In genomic region chr5:180618830-180619562, GRCh38 we compare ENCODE assay signal across 8 cellular contexts. TPM values are rescaled to one million over a fixed set of nuclear protein-coding genes. Genes with fewer than 3 reads are reported as not detected.
A peak's percentile ranks its signal among the peaks of the same experiment; 100 is the strongest.
DNase-seq lines count a peak whose midpoint lies in the region; ATAC-seq, FAIRE-seq and TF ChIP-seq lines count a peak whose summit lies in the region.

No MANE protein-coding gene starts in this region.

- H3K36me3 Mint-ChIP-seq in natural killer cell treated with Interleukin-12 subunit alpha and Interleukin-12 subunit beta and Interleukin-15 and Interleukin-18, amount 100 ng/mL, for 72 hours = no peaks in the 10 kb centered on the region

- no peaks in the 10 kb centered on the region for H3K9me3 ChIP-seq in HAP-1

- TF ChIP-seq POLR2A in GM12891 (IDR thresholded peaks at IDR 0.05; ENCODE audit: low read depth, low read length) = no peak

- H3K27me3 Mint-ChIP-seq in natural killer cell treated with Interleukin-12 subunit alpha and Interleukin-12 subunit beta and Interleukin-15 and Interleukin-18, amount 100 ng/mL, for 72 hours = no peaks in the 10 kb centered on the region

- no peaks in the 10 kb centered on the region for H3K4me1 ChIP-seq in HAP-1

- no peak overlapping the region for H3K27ac Mint-ChIP-seq in natural killer cell treated with Interleukin-12 subunit alpha and Interleukin-12 subunit beta and Interleukin-15 and Interleukin-18, amount 100 ng/mL, for 72 hours

- peak; percentile 31 for TF ChIP-seq CTCF in cardiac fibroblast (IDR thresholded peaks at IDR 0.05; ENCODE audit: low read depth, low read length)

- H3K4me3 ChIP-seq in cardiac fibroblast (replicated peaks in 1 of 2; ENCODE audit: low read depth in 2 of 2, low read length in 2 of 2) (peak overlapping the region; percentile 13 to 41), HAP-1 (no peak overlapping the region)

- peak; percentile 46 to 47 for ATAC-seq in natural killer cell treated with Interleukin-12 subunit alpha and Interleukin-12 subunit beta and Interleukin-15 and Interleukin-18, amount 100 ng/mL, for 72 hours
- ATAC-seq in GM21825 (IDR thresholded peaks at IDR 0.05; ENCODE audit: unreplicated experiment) (no peak), HG03025 (IDR thresholded peaks at IDR 0.05; ENCODE audit: low FRiP score, unreplicated experiment) (no peak), HG03342 (IDR thresholded peaks at IDR 0.05; ENCODE audit: unreplicated experiment) (no peak)

- in situ Hi-C loops in HAP-1 (cut with MboI; ENCODE audit: low sequenced_read_pairs) = no loop called here

- H3K4me1 Mint-ChIP-seq in natural killer cell treated with Interleukin-12 subunit alpha and Interleukin-12 subunit beta and Interleukin-15 and Interleukin-18, amount 100 ng/mL, for 72 hours (ENCODE audit: low read depth in 2 of 2) = no peaks in the 10 kb centered on the region

- FAIRE-seq in GM12891 (lab: Jason Lieb, UNC) = no peak

- H3K4me3 Mint-ChIP-seq in natural killer cell treated with Interleukin-12 subunit alpha and Interleukin-12 subunit beta and Interleukin-15 and Interleukin-18, amount 100 ng/mL, for 72 hours = no peak overlapping the region

- H3K36me3 ChIP-seq in HAP-1 (replicated peaks) = no peaks in the 10 kb centered on the region

- H3K27me3 ChIP-seq in HAP-1 (ENCODE audit: low read depth) = no peaks in the 10 kb centered on the region

- DNase-seq in GM12891 (ENCODE audit: insufficient read length, low spot score) (peak; percentile 69), SIG-M5 (lab: John Stamatoyannopoulos, UW) (peak; percentile 15), cardiac fibroblast (ENCODE audit: low read depth in 2 of 2) (peak; percentile 48 to 55), HAP-1 (ENCODE audit: low spot score in 2 of 2) (no peak)
- DNase-seq in natural killer cell treated with Interleukin-12 subunit alpha and Interleukin-12 subunit beta and Interleukin-15 and Interleukin-18, amount 100 ng/mL, for 72 hours (ENCODE audit: low spot score) = no peak

- H3K9me3 Mint-ChIP-seq in natural killer cell treated with Interleukin-12 subunit alpha and Interleukin-12 subunit beta and Interleukin-15 and Interleukin-18, amount 100 ng/mL, for 72 hours = no peaks in the 10 kb centered on the region

TF ChIP-seq in GM12891, 5 proteins besides CTCF, POLR2A, EP300 and RAD21:
- TF ChIP-seq SPI1 (IDR thresholded peaks at IDR 0.05; ENCODE audit: low read depth, low read length) = no peak
- no peak for TF ChIP-seq PAX5 (IDR thresholded peaks at IDR 0.05; ENCODE audit: insufficient read depth, low read length, severe bottlenecking)
- TF ChIP-seq POLR2AphosphoS5 (IDR thresholded peaks at IDR 0.05; ENCODE audit: low read depth, low read length) = no peak
- TF ChIP-seq TAF1 (IDR thresholded peaks at IDR 0.05; ENCODE audit: low read depth, low read length) = no peak
- TF ChIP-seq POU2F2 (IDR thresholded peaks at IDR 0.05; ENCODE audit: low read depth, low read length) = no peak
TF ChIP-seq in GM12891: peak in this region for 0.

RNA-seq across cellular contexts. Expression of gene SCGB3A1, which starts 27.7 kb away (rescaled TPM):
- polyA plus RNA-seq in GM12891 (2012; ENCODE audit: low read depth, missing spikeins) = not detected
- not detected for total RNA-seq in natural killer cell treated with Interleukin-12 subunit alpha and Interleukin-12 subunit beta and Interleukin-15 and Interleukin-18, amount 100 ng/mL, for 72 hours

RNA-seq across cellular contexts. Expression of gene FLT4, which starts 30.4 kb away (rescaled TPM):
- polyA plus RNA-seq in GM12891 (2012; ENCODE audit: low read depth, missing spikeins) = 0.10 TPM
- under 1 TPM; 0.26 to 0.47 TPM for total RNA-seq in natural killer cell treated with Interleukin-12 subunit alpha and Interleukin-12 subunit beta and Interleukin-15 and Interleukin-18, amount 100 ng/mL, for 72 hours

Comparison
In these comparisons a context has a peak if more than half of its experiments do, and no peak if none do; other contexts are left out.
1. DNase-seq: peak in GM12891 (single experiment), SIG-M5 (single experiment) and cardiac fibroblast (2 of 2); none in natural killer cell treated with Interleukin-12 subunit alpha and Interleukin-12 subunit beta and Interleukin-15 and Interleukin-18, amount 100 ng/mL, for 72 hours (single experiment) and HAP-1 (0 of 2).
2. ATAC-seq: peak in natural killer cell treated with Interleukin-12 subunit alpha and Interleukin-12 subunit beta and Interleukin-15 and Interleukin-18, amount 100 ng/mL, for 72 hours (2 of 2); none in GM21825 (single experiment), HG03025 (single experiment) and HG03342 (single experiment).